In genomic region chr12:106258226-106258625, GRCh38 we compare ENCODE assay signal across 22 cellular contexts.
"Had no signal": no experiment of that assay in that cellular context is flagged by ENCODE, and none has a peak within 500 bp of the region (broad histone marks: within the 10 kb centered on the region; RNA-seq: fewer than 3 reads in every experiment).

No MANE protein-coding gene starts in this region.

- H3K27me3 ChIP-seq: colonic mucosa, esophagus squamous epithelium, gastrocnemius medialis, heart right ventricle, left lung had no signal

- H3K36me3 ChIP-seq: colonic mucosa, esophagus squamous epithelium, gastrocnemius medialis, heart right ventricle, left lung, lower lobe of right lung had no signal

- H3K27ac Mint-ChIP-seq: dendritic cell treated with granulocyte-macrophage colony-stimulating factor and Interleukin-4, amounts not matched to agents 40 ng/mL and 50 ng/mL, for 4 days; effector memory CD8-positive, alpha-beta T cell; mesothelial cell of epicardium had no signal

- H3K9me3 ChIP-seq: colonic mucosa, esophagus squamous epithelium, gastrocnemius medialis, heart right ventricle, left lung, lower lobe of right lung, mucosa of descending colon had no signal

- H3K27me3 Mint-ChIP-seq: effector memory CD8-positive, alpha-beta T cell had no signal

- H3K27ac ChIP-seq: colonic mucosa, esophagus squamous epithelium, gastrocnemius medialis, heart right ventricle, left lung, lower lobe of right lung had no signal

- H3K4me3 Mint-ChIP-seq: dendritic cell treated with granulocyte-macrophage colony-stimulating factor and Interleukin-4, amounts not matched to agents 40 ng/mL and 50 ng/mL, for 4 days; effector memory CD8-positive, alpha-beta T cell; mesothelial cell of epicardium; naive B cell had no signal

- H3K9me3 Mint-ChIP-seq: dendritic cell treated with granulocyte-macrophage colony-stimulating factor and Interleukin-4, amounts not matched to agents 40 ng/mL and 50 ng/mL, for 4 days; effector memory CD8-positive, alpha-beta T cell had no signal

- H3K36me3 Mint-ChIP-seq: mesothelial cell of epicardium, naive B cell had no signal

- H3K4me3 ChIP-seq: colonic mucosa, esophagus squamous epithelium, gastrocnemius medialis, heart right ventricle, left lung, lower lobe of right lung, mucosa of descending colon had no signal

- H3K4me1 ChIP-seq: colonic mucosa, esophagus squamous epithelium, gastrocnemius medialis, heart right ventricle, left lung, lower lobe of right lung had no signal

- H3K4me1 Mint-ChIP-seq: mesothelial cell of epicardium had no signal

- DNase-seq: colonic mucosa; cortex of kidney; effector CD8-positive, alpha-beta T cell; effector memory CD8-positive, alpha-beta T cell; esophagus squamous epithelium; foreskin fibroblast; foreskin melanocyte; gastrocnemius medialis; glutamatergic neuron; head of caudate nucleus; heart right ventricle; hippocampal formation; kidney; kidney glomerular epithelial cell; left lung; left ventricle myocardium superior; lower lobe of right lung; mesenchymal stem cell; mucosa of descending colon; naive B cell had no signal

- ATAC-seq: effector memory CD8-positive, alpha-beta T cell; gastrocnemius medialis; heart right ventricle; left lung; left ventricle myocardium superior; lower lobe of right lung; mucosa of descending colon had no signal
